Comparison of ENCODE assay signal across 31 cellular contexts in genomic region chr7:21743493-21743892, GRCh38.
"Had no signal": no experiment of that assay in that cellular context is flagged by ENCODE, and none has a peak within 500 bp of the region (broad histone marks: within the 10 kb centered on the region; RNA-seq: fewer than 3 reads in every experiment).

No MANE protein-coding gene starts in this region.

- H3K9me3 ChIP-seq: body of pancreas, esophagus squamous epithelium had no signal

- H3K27ac ChIP-seq: body of pancreas, esophagus squamous epithelium, WERI-Rb-1 had no signal

- H3K4me1 ChIP-seq: body of pancreas, esophagus squamous epithelium had no signal

- H3K27me3 ChIP-seq: body of pancreas, esophagus squamous epithelium had no signal

- FAIRE-seq: colon, frontal cortex had no signal

- DNase-seq: activated B cell treated with CpG ODN at 0.5 μM for 24 hours; activated CD4-positive, alpha-beta T cell treated with anti-CD3 and anti-CD28 coated beads for 48 hours; activated CD4-positive, alpha-beta T cell treated with anti-CD3 and anti-CD28 coated beads, Interleukin-2, amount 50 U/mL, for 1 hour; activated CD4-positive, alpha-beta T cell treated with anti-CD3 and anti-CD28 coated beads, Interleukin-2, amount 50 U/mL, for 48 hours; activated CD8-positive, alpha-beta memory T cell treated with anti-CD3 and anti-CD28 coated beads for 24 hours; activated CD8-positive, alpha-beta T cell treated with anti-CD3 and anti-CD28 coated beads for 36 hours; activated effector memory CD4-positive, alpha-beta T cell treated with Interleukin-2 at 50 U/mL for 16 hours; activated gamma-delta T cell treated with Interleukin-2 at 50 U/mL for 16 hours; activated naive CD4-positive, alpha-beta T cell treated with anti-CD3 and anti-CD28 coated beads, Interleukin-2, amount 50 U/mL, for 16 hours; activated naive CD4-positive, alpha-beta T cell treated with Interleukin-2 at 50 U/mL for 16 hours; activated T-cell treated with anti-CD3 and anti-CD28 coated beads, Interleukin-2, amount 50 U/mL, for 4 hours; amygdala; aorta; body of pancreas; caudate nucleus; cortex of kidney; dermis blood vessel endothelial cell; effector CD4-positive, alpha-beta T cell; effector memory CD8-positive, alpha-beta T cell; erythroblast; esophagus squamous epithelium; foreskin fibroblast; glutamatergic neuron; T-helper 1 cell; T-helper 17 cell; T1000; WERI-Rb-1 had no signal

- H3K36me3 ChIP-seq: esophagus squamous epithelium, WERI-Rb-1 had no signal

- ATAC-seq: activated CD4-positive, CD25-positive, alpha-beta regulatory T cell treated with anti-CD3 and anti-CD28 coated beads, Interleukin-2, amount 50 U/mL, for 24 hours; activated CD8-positive, alpha-beta T cell treated with anti-CD3 and anti-CD28 coated beads for 36 hours; activated T-cell treated with anti-CD3 and anti-CD28 coated beads, Interleukin-2, amount 50 U/mL, for 4 hours; activated T-helper 17 cell treated with anti-CD3 and anti-CD28 coated beads, Interleukin-2, amount 50 U/mL, for 72 hours; body of pancreas; effector memory CD8-positive, alpha-beta T cell; T-helper 17 cell had no signal

- H3K4me3 ChIP-seq: body of pancreas, esophagus squamous epithelium had no signal
